1 cellular context compared by ENCODE assay signal in the genomic region with DNA sequence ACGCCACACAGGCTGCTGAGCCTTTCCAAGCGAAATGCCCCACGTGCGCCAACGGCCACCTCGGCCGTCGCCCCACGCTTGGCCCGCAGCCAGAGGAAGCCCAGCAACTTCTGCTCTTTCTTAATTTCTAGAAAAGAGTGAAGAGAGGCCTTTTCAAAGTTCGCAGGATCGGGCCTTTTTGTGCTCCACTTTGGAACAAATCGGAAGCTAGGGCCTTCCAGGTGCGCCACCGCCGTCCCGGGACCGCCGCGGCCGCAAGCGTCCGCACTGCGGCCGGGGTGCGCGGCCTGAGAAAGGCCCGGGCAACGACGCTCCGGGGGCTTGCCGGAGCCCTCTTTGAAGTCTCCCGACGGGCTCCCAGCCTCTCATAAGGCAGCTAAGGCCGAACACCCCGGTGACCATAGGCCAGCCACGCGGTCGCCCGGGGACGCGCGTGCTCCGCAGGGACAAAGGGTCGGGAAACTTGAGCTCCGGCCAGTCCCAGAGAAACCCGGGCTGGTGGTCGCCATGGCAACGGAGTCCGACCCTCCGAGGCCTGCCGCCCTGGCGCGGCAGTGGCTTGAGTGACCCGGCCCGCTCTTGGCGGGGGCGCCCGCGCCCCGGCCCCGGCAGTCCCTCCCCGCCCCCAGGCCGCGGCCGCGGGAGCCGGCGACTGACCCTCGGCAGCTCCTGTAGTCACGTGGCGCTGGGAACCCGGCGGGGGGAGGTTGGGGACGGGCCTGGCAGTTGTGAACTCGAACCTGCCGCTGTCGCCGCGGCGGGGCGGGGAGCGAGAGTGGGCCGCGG.
TF ChIP-seq lines count a peak whose summit lies in the region.

A gene (plus strand): TSS at position 725 of the 786 bp plus-strand sequence. CDS start 890 bp downstream, outside the sequence.

TF ChIP-seq in HepG2, 621 proteins besides CTCF, POLR2A, EP300 and RAD21 (continued from another document and continues in another):
- TF ChIP-seq, protein P1, sequence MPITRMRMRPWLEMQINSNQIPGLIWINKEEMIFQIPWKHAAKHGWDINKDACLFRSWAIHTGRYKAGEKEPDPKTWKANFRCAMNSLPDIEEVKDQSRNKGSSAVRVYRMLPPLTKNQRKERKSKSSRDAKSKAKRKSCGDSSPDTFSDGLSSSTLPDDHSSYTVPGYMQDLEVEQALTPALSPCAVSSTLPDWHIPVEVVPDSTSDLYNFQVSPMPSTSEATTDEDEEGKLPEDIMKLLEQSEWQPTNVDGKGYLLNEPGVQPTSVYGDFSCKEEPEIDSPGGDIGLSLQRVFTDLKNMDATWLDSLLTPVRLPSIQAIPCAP (CRISPR knock-in tag; IDR thresholded peaks at IDR 0.05; ENCODE audit: low read depth) = no peak
- no peak for TF ChIP-seq ZFP36L2 (CRISPR knock-in tag; IDR thresholded peaks at IDR 0.05)
- TF ChIP-seq FIP1L1 (IDR thresholded peaks at IDR 0.05; ENCODE audit: borderline replicate concordance, insufficient read depth, low read depth, low read length) = no peak
- TF ChIP-seq, protein P2, sequence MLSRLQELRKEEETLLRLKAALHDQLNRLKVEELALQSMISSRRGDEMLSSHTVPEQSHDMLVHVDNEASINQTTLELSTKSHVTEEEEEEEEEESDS (CRISPR knock-in tag; IDR thresholded peaks at IDR 0.05; ENCODE audit: borderline replicate concordance) = 0 out of 2 replicates have a peak, but pooled peaks have one; percentile 84
- TF ChIP-seq, protein P3, sequence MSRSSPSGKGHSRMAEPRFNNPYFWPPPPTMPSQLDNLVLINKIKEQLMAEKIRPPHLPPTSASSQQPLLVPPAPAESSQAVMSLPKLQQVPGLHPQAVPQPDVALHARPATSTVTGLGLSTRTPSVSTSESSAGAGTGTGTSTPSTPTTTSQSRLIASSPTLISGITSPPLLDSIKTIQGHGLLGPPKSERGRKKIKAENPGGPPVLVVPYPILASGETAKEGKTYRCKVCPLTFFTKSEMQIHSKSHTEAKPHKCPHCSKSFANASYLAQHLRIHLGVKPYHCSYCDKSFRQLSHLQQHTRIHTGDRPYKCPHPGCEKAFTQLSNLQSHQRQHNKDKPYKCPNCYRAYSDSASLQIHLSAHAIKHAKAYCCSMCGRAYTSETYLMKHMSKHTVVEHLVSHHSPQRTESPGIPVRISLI (CRISPR knock-in tag; IDR thresholded peaks at IDR 0.05; ENCODE audit: borderline replicate concordance) = no peak
- TF ChIP-seq SRSF1 (optimal IDR thresholded peaks at IDR 0.05; ENCODE audit: low read depth, low read length) = peak; percentile 39
- TF ChIP-seq, protein P4, sequence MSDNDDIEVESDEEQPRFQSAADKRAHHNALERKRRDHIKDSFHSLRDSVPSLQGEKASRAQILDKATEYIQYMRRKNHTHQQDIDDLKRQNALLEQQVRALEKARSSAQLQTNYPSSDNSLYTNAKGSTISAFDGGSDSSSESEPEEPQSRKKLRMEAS (IDR thresholded peaks at IDR 0.05) = peak; percentile 95
- TF ChIP-seq PCBP1 (IDR thresholded peaks at IDR 0.05; ENCODE audit: borderline replicate concordance, low read depth, low read length) = no peak
- TF ChIP-seq, protein P5, sequence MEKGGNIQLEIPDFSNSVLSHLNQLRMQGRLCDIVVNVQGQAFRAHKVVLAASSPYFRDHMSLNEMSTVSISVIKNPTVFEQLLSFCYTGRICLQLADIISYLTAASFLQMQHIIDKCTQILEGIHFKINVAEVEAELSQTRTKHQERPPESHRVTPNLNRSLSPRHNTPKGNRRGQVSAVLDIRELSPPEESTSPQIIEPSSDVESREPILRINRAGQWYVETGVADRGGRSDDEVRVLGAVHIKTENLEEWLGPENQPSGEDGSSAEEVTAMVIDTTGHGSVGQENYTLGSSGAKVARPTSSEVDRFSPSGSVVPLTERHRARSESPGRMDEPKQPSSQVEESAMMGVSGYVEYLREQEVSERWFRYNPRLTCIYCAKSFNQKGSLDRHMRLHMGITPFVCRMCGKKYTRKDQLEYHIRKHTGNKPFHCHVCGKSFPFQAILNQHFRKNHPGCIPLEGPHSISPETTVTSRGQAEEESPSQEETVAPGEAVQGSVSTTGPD (CRISPR knock-in tag; IDR thresholded peaks at IDR 0.05) = no peak; the same call in 1 of the 2 replicates
- peak; percentile 84 for TF ChIP-seq ZMYM4 (CRISPR knock-in tag; IDR thresholded peaks at IDR 0.05)
- TF ChIP-seq TBP (CRISPR knock-in tag; IDR thresholded peaks at IDR 0.05) = no peak
- TF ChIP-seq FOXA3 (CRISPR knock-in tag; IDR thresholded peaks at IDR 0.05) = peak; percentile 5; the same call in 1 of the 2 replicates
- TF ChIP-seq SALL2 (CRISPR knock-in tag; IDR thresholded peaks at IDR 0.05) = peak; percentile 91
- TF ChIP-seq, protein P6, sequence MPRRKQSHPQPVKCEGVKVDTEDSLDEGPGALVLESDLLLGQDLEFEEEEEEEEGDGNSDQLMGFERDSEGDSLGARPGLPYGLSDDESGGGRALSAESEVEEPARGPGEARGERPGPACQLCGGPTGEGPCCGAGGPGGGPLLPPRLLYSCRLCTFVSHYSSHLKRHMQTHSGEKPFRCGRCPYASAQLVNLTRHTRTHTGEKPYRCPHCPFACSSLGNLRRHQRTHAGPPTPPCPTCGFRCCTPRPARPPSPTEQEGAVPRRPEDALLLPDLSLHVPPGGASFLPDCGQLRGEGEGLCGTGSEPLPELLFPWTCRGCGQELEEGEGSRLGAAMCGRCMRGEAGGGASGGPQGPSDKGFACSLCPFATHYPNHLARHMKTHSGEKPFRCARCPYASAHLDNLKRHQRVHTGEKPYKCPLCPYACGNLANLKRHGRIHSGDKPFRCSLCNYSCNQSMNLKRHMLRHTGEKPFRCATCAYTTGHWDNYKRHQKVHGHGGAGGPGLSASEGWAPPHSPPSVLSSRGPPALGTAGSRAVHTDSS (CRISPR knock-in tag; conservative IDR thresholded peaks at IDR 0.05) = no peak
- TF ChIP-seq, protein P7, sequence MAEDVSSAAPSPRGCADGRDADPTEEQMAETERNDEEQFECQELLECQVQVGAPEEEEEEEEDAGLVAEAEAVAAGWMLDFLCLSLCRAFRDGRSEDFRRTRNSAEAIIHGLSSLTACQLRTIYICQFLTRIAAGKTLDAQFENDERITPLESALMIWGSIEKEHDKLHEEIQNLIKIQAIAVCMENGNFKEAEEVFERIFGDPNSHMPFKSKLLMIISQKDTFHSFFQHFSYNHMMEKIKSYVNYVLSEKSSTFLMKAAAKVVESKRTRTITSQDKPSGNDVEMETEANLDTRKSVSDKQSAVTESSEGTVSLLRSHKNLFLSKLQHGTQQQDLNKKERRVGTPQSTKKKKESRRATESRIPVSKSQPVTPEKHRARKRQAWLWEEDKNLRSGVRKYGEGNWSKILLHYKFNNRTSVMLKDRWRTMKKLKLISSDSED (CRISPR knock-in tag; IDR thresholded peaks at IDR 0.05) = no peak
- TF ChIP-seq ZNF878 (CRISPR knock-in tag; IDR thresholded peaks at IDR 0.05) = no peak
- TF ChIP-seq FOXO1 (CRISPR knock-in tag; IDR thresholded peaks at IDR 0.05) = no peak
- no peak for TF ChIP-seq RBAK (CRISPR knock-in tag; IDR thresholded peaks at IDR 0.05)
- TF ChIP-seq ZNF160 (CRISPR knock-in tag; IDR thresholded peaks at IDR 0.05) = peak; percentile 37; the same call in 1 of the 2 replicates
- peak; percentile 30; the same call in 1 of the 2 replicates for TF ChIP-seq ZNF766 (CRISPR knock-in tag; IDR thresholded peaks at IDR 0.05; ENCODE audit: borderline replicate concordance)
- TF ChIP-seq ZBTB1 (CRISPR knock-in tag; IDR thresholded peaks at IDR 0.05; ENCODE audit: borderline replicate concordance) = no peak
- peak; percentile 27; the same call in 1 of the 2 replicates for TF ChIP-seq ZNF343 (CRISPR knock-in tag; IDR thresholded peaks at IDR 0.05)
- TF ChIP-seq ZSCAN25 (CRISPR knock-in tag; IDR thresholded peaks at IDR 0.05) = peak; percentile 44; the same call in 1 of the 2 replicates
- TF ChIP-seq PHF21A (CRISPR knock-in tag; IDR thresholded peaks at IDR 0.05) = peak; percentile 72
- TF ChIP-seq ZNF451 (CRISPR knock-in tag; IDR thresholded peaks at IDR 0.05) = no peak
- TF ChIP-seq TBX3 (IDR thresholded peaks at IDR 0.05; ENCODE audit: borderline replicate concordance) = peak; percentile 46; the same call in 1 of the 2 replicates
- TF ChIP-seq, protein P8, sequence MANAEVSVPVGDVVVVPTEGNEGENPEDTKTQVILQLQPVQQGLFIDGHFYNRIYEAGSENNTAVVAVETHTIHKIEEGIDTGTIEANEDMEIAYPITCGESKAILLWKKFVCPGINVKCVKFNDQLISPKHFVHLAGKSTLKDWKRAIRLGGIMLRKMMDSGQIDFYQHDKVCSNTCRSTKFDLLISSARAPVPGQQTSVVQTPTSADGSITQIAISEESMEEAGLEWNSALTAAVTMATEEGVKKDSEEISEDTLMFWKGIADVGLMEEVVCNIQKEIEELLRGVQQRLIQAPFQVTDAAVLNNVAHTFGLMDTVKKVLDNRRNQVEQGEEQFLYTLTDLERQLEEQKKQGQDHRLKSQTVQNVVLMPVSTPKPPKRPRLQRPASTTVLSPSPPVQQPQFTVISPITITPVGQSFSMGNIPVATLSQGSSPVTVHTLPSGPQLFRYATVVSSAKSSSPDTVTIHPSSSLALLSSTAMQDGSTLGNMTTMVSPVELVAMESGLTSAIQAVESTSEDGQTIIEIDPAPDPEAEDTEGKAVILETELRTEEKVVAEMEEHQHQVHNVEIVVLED (CRISPR knock-in tag; IDR thresholded peaks at IDR 0.05; ENCODE audit: borderline replicate concordance) = no peak; the same call in 1 of the 2 replicates
- peak; percentile 67 for TF ChIP-seq MED13 (CRISPR knock-in tag; IDR thresholded peaks at IDR 0.05)
- no peak for TF ChIP-seq CAMTA2 (CRISPR knock-in tag; IDR thresholded peaks at IDR 0.05; ENCODE audit: borderline replicate concordance)
- TF ChIP-seq, protein P9, sequence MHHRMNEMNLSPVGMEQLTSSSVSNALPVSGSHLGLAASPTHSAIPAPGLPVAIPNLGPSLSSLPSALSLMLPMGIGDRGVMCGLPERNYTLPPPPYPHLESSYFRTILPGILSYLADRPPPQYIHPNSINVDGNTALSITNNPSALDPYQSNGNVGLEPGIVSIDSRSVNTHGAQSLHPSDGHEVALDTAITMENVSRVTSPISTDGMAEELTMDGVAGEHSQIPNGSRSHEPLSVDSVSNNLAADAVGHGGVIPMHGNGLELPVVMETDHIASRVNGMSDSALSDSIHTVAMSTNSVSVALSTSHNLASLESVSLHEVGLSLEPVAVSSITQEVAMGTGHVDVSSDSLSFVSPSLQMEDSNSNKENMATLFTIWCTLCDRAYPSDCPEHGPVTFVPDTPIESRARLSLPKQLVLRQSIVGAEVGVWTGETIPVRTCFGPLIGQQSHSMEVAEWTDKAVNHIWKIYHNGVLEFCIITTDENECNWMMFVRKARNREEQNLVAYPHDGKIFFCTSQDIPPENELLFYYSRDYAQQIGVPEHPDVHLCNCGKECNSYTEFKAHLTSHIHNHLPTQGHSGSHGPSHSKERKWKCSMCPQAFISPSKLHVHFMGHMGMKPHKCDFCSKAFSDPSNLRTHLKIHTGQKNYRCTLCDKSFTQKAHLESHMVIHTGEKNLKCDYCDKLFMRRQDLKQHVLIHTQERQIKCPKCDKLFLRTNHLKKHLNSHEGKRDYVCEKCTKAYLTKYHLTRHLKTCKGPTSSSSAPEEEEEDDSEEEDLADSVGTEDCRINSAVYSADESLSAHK (CRISPR knock-in tag; IDR thresholded peaks at IDR 0.05; ENCODE audit: borderline replicate concordance) = no peak
- peak; percentile 39 for TF ChIP-seq IKZF4 (CRISPR knock-in tag; IDR thresholded peaks at IDR 0.05; ENCODE audit: borderline replicate concordance, low read depth, not compliant biosample characterization)
- TF ChIP-seq HDAC2 (CRISPR knock-in tag; IDR thresholded peaks at IDR 0.05) = no peak; the same call in 1 of the 2 replicates
- 0 out of 2 replicates have a peak, but pooled peaks have one; percentile 51 for TF ChIP-seq ZBTB20 (CRISPR knock-in tag; IDR thresholded peaks at IDR 0.05; ENCODE audit: borderline replicate concordance, low read depth)
- TF ChIP-seq, protein P10, sequence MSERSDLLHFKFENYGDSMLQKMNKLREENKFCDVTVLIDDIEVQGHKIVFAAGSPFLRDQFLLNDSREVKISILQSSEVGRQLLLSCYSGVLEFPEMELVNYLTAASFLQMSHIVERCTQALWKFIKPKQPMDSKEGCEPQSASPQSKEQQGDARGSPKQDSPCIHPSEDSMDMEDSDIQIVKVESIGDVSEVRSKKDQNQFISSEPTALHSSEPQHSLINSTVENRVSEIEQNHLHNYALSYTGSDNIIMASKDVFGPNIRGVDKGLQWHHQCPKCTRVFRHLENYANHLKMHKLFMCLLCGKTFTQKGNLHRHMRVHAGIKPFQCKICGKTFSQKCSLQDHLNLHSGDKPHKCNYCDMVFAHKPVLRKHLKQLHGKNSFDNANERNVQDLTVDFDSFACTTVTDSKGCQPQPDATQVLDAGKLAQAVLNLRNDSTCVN (CRISPR knock-in tag; IDR thresholded peaks at IDR 0.05; ENCODE audit: borderline replicate concordance) = peak; percentile 13; the same call in 1 of the 2 replicates
- no peak for TF ChIP-seq GATA4 (IDR thresholded peaks at IDR 0.05; ENCODE audit: borderline replicate concordance, low read depth)
- TF ChIP-seq, protein P11, sequence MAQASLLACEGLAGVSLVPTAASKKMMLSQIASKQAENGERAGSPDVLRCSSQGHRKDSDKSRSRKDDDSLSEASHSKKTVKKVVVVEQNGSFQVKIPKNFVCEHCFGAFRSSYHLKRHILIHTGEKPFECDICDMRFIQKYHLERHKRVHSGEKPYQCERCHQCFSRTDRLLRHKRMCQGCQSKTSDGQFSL (CRISPR knock-in tag; IDR thresholded peaks at IDR 0.05) = no peak
- TF ChIP-seq SOX6 (IDR thresholded peaks at IDR 0.05) = no peak
- peak; percentile 52; the same call in 1 of the 2 replicates for TF ChIP-seq SOX6 (CRISPR knock-in tag; IDR thresholded peaks at IDR 0.05)
- TF ChIP-seq CBX5 (CRISPR knock-in tag; IDR thresholded peaks at IDR 0.05; ENCODE audit: borderline replicate concordance) = no peak
- TF ChIP-seq ZNF253 (CRISPR knock-in tag; IDR thresholded peaks at IDR 0.05; ENCODE audit: borderline replicate concordance) = peak; percentile 53; the same call in 1 of the 2 replicates
- TF ChIP-seq, protein P12, sequence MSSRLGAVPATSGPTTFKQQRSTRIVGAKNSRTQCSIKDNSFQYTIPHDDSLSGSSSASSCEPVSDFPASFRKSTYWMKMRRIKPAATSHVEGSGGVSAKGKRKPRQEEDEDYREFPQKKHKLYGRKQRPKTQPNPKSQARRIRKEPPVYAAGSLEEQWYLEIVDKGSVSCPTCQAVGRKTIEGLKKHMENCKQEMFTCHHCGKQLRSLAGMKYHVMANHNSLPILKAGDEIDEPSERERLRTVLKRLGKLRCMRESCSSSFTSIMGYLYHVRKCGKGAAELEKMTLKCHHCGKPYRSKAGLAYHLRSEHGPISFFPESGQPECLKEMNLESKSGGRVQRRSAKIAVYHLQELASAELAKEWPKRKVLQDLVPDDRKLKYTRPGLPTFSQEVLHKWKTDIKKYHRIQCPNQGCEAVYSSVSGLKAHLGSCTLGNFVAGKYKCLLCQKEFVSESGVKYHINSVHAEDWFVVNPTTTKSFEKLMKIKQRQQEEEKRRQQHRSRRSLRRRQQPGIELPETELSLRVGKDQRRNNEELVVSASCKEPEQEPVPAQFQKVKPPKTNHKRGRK (CRISPR knock-in tag; IDR thresholded peaks at IDR 0.05) = no peak
- TF ChIP-seq ZNF30 (CRISPR knock-in tag; IDR thresholded peaks at IDR 0.05) = peak; percentile 97
- peak; percentile 59 for TF ChIP-seq HIVEP1 (CRISPR knock-in tag; IDR thresholded peaks at IDR 0.05)
- no peak for TF ChIP-seq ZFP62 (CRISPR knock-in tag; IDR thresholded peaks at IDR 0.05)
